Comparison of ENCODE assay signal across 9 cellular contexts in genomic region chr4:155809835-155810234, GRCh38. TPM values are rescaled to one million over a fixed set of nuclear protein-coding genes. Genes with fewer than 3 reads are reported as not detected.
DNase-seq lines count a peak whose midpoint lies in the region; ATAC-seq, FAIRE-seq and TF ChIP-seq lines count a peak whose summit lies in the region.
"Had no signal": no experiment of that assay in that cellular context is flagged by ENCODE, and none has a peak within 500 bp of the region (broad histone marks: within the 10 kb centered on the region; RNA-seq: fewer than 3 reads in every experiment).

No MANE protein-coding gene starts in this region.

- H3K9me3 ChIP-seq in A549: no peaks in the 10 kb centered on the region
- H3K9me3 ChIP-seq in HCT116 (ENCODE audit: control insufficient read depth in 1 of 2, insufficient read depth in 1 of 2, low read depth in 1 of 2, low read length in 2 of 2): no peaks in the 10 kb centered on the region
- no peaks in the 10 kb centered on the region for H3K9me3 ChIP-seq in mesenchymal stem cell (ENCODE audit: control insufficient read depth, low read length)
- H3K9me3 ChIP-seq: neutrophil had no signal

- no peak overlapping the region for H2BK12ac ChIP-seq in mesenchymal stem cell (ENCODE audit: low read length in 2 of 2)

- H4K8ac ChIP-seq in mesenchymal stem cell (ENCODE audit: low read length): no peak overlapping the region

- no peaks in the 10 kb centered on the region for H3K9me3 Mint-ChIP-seq in effector memory CD8-positive, alpha-beta T cell

- H2BK15ac ChIP-seq in mesenchymal stem cell (ENCODE audit: low read depth, poor library complexity, severe bottlenecking): no peak overlapping the region

- H3K14ac ChIP-seq in mesenchymal stem cell (ENCODE audit: low read length in 2 of 2): no peak overlapping the region

- no peak overlapping the region for H3K27ac Mint-ChIP-seq in effector memory CD8-positive, alpha-beta T cell

- no peak overlapping the region for H4K91ac ChIP-seq in mesenchymal stem cell (ENCODE audit: low read length)

- CTCF ChIA-PET in A549 (lab: Yijun Ruan, JAX) (interaction anchor here (0.8 to 1.3 kb wide), 3 partner anchors 9 to 144 kb away, joined by 3 to 8 read pairs (median 5); partner anchors contain the start of gene CTSO), HCT116 (lab: Charles Lee) (interaction anchor here (0.7 to 3.6 kb wide), 8 partner anchors 9 to 1374 kb away, joined by 3 to 37 read pairs (median 4); partner anchors contain the start of gene CTSO)

- H2AFZ ChIP-seq in HCT116 (ENCODE audit: low read depth, low read length, poor library complexity, severe bottlenecking) (peak overlapping the region; percentile 99), mesenchymal stem cell (ENCODE audit: low read depth, low read length) (no peak overlapping the region)

- H2BK5ac ChIP-seq in mesenchymal stem cell (ENCODE audit: low read depth, low read length, poor library complexity, severe bottlenecking): no peak overlapping the region

- H3K4me3 ChIP-seq in A549: no peak overlapping the region
- H3K4me3 ChIP-seq in GM12865 (ENCODE audit: low read depth, low read length): no peak overlapping the region
- H3K4me3 ChIP-seq in HCT116 (replicated peaks in 1 of 2; ENCODE audit: low read depth in 1 of 2, low read length in 2 of 2): no peak overlapping the region
- H3K4me3 ChIP-seq in mesenchymal stem cell (ENCODE audit: insufficient read depth in 1 of 2, low read depth in 1 of 2, low read length in 2 of 2): no peak overlapping the region

- TF ChIP-seq EP300 in A549 (IDR thresholded peaks at IDR 0.05): no peak

- no peaks in the 10 kb centered on the region for H3K36me3 ChIP-seq in HCT116 (ENCODE audit: control insufficient read depth in 1 of 2, insufficient read depth in 2 of 2, low read length in 2 of 2)
- H3K36me3 ChIP-seq in mesenchymal stem cell (ENCODE audit: control insufficient read depth in 1 of 2, insufficient read depth in 2 of 2, low read depth in 1 of 2, low read length in 2 of 2): no peaks in the 10 kb centered on the region
- H3K36me3 ChIP-seq: neutrophil had no signal

- DNase-seq in A549 (ENCODE audit: low read depth in 1 of 2, low spot score in 1 of 2): peak; percentile 27 to 88
- peak; percentile 93 for DNase-seq in GM12865 (ENCODE audit: low read depth)
- DNase-seq in HCT116 (ENCODE audit: low read depth, low spot score): peak; percentile 85
- DNase-seq in LHCN-M2 (ENCODE audit: low read depth): peak; percentile 95
- peak; percentile 67 for DNase-seq in RCC 7860 (ENCODE audit: low spot score)
- no peak for DNase-seq in effector memory CD8-positive, alpha-beta T cell
- peak; percentile 87 for DNase-seq in mesenchymal stem cell
- DNase-seq in effector CD8-positive, alpha-beta T cell (lab: John Stamatoyannopoulos, UW): no peak

- no peaks in the 10 kb centered on the region for H3K36me3 Mint-ChIP-seq in effector memory CD8-positive, alpha-beta T cell (ENCODE audit: insufficient read depth)

- no peak overlapping the region for H2AK5ac ChIP-seq in mesenchymal stem cell (ENCODE audit: low read length, severe bottlenecking)

- no peak overlapping the region for H3K23ac ChIP-seq in mesenchymal stem cell (ENCODE audit: low read length in 2 of 2)

- no peak overlapping the region for H3K27ac ChIP-seq in A549
- H3K27ac ChIP-seq in HCT116 (ENCODE audit: low read depth, low read length): no peak overlapping the region
- H3K27ac ChIP-seq in mesenchymal stem cell (ENCODE audit: low read length, poor library complexity, severe bottlenecking): no peak overlapping the region
- H3K27ac ChIP-seq: neutrophil had no signal

- TF ChIP-seq CTCF in A549 (IDR thresholded peaks at IDR 0.05) (peak; percentile 63), GM12865 (IDR thresholded peaks at IDR 0.05; ENCODE audit: insufficient read depth, low read depth, low read length, missing control alignments) (peak; percentile 43), HCT116 (IDR thresholded peaks at IDR 0.05 in 2 of 3, conservative IDR thresholded peaks at IDR 0.05 in 1 of 3; ENCODE audit: borderline replicate concordance in 1 of 3, insufficient read depth in 1 of 3, low read depth in 2 of 3, low read length in 2 of 3) (peak; percentile 63 to 77 (median 67))

- FAIRE-seq in A549 (lab: Jason Lieb, UNC) (no peak), RCC 7860 (lab: Jason Lieb, UNC) (peak; percentile 81)

- no peaks in the 10 kb centered on the region for H3K27me3 Mint-ChIP-seq in effector memory CD8-positive, alpha-beta T cell

- H3K9me2 ChIP-seq in HCT116 (ENCODE audit: insufficient read depth): no peaks in the 10 kb centered on the region

- H3K4me1 Mint-ChIP-seq in effector memory CD8-positive, alpha-beta T cell (ENCODE audit: low read depth in 2 of 2): no peaks in the 10 kb centered on the region

- H3K4me1 ChIP-seq in A549 (no peaks in the 10 kb centered on the region), HCT116 (ENCODE audit: control insufficient read depth in 1 of 2, insufficient read depth in 2 of 2, low read length in 2 of 2) (no peaks in the 10 kb centered on the region), mesenchymal stem cell (ENCODE audit: control insufficient read depth, insufficient read depth, low read depth, low read length) (peaks cover 1% of the 10 kb centered on the region)

- H4K20me1 ChIP-seq in HCT116 (ENCODE audit: insufficient read depth): no peaks in the 10 kb centered on the region

- no peak overlapping the region for H3K18ac ChIP-seq in mesenchymal stem cell (ENCODE audit: low read depth in 1 of 2, low read length in 2 of 2)

- ATAC-seq in A549 (peak; percentile 50 to 85; a peak in 4 of 6 replicates), HCT116 (peak; percentile 88)
- peak; percentile 50 for ATAC-seq in effector memory CD8-positive, alpha-beta T cell (replicated peaks)

- H3K4ac ChIP-seq in mesenchymal stem cell (ENCODE audit: low read depth in 1 of 2, low read length in 2 of 2): no peak overlapping the region

- intact Hi-C loops in HCT116 (cut with micrococcal nuclease): loop anchor here (1.0 kb wide), 1 partner anchor 143 kb away; the partner anchor contains the start of gene CTSO

- WGBS in A549 (ENCODE audit: missing lambda C conversion rate): 51% methylated on average over 1 of the region's 1 CpG
- 86% methylated on average over 1 of the region's 1 CpG for WGBS in mesenchymal stem cell

- H3K79me2 ChIP-seq in HCT116 (ENCODE audit: insufficient read depth, low read length): no peaks in the 10 kb centered on the region

- no peak overlapping the region for H2BK120ac ChIP-seq in mesenchymal stem cell (ENCODE audit: low read depth, low read length)

- H3K79me1 ChIP-seq in mesenchymal stem cell (replicated peaks; ENCODE audit: low read length, poor library complexity, severe bottlenecking): no peaks in the 10 kb centered on the region

- TF ChIP-seq RAD21 in A549 (conservative IDR thresholded peaks at IDR 0.05 in 1 of 2, IDR thresholded peaks at IDR 0.05 in 1 of 2) (peak; percentile 74 to 79), HCT116 (IDR thresholded peaks at IDR 0.05; ENCODE audit: low read depth) (peak; percentile 83)

- TF ChIP-seq POLR2A in A549 (IDR thresholded peaks at IDR 0.05; ENCODE audit: low read length): no peak
- TF ChIP-seq POLR2A in HCT116 (IDR thresholded peaks at IDR 0.05; ENCODE audit: borderline replicate concordance, extremely low read depth, insufficient read depth, insufficient read length): no peak

- POLR2A ChIA-PET in A549 (lab: Yijun Ruan, JAX) (interaction anchor here (1.9 kb wide), 1 partner anchor 144 kb away, joined by 13 read pairs; the partner anchor contains the start of gene CTSO), HCT116 (lab: Charles Lee) (interaction anchor here (0.9 to 1.0 kb wide), 2 partner anchors 143 to 144 kb away, joined by 4 read pairs; partner anchors contain the start of gene CTSO)

- H3K9ac ChIP-seq in HCT116 (ENCODE audit: low read length) (no peak overlapping the region), mesenchymal stem cell (ENCODE audit: low read length) (peak overlapping the region; percentile 35)

- BruUV-seq in HCT116 (replicated peaks; lab: Mats Ljungman, UMichigan): no TSS peak

- H3K4me2 ChIP-seq in A549 (no peak overlapping the region), HCT116 (ENCODE audit: low read length) (no peak overlapping the region), mesenchymal stem cell (ENCODE audit: low read length, poor library complexity, severe bottlenecking) (no peak overlapping the region)

- RAD21 ChIA-PET in HCT116 (lab: Charles Lee; ENCODE audit: low non-redundant PET in 1 of 2, low total read pairs in 2 of 2, uncharacterized antibody in 2 of 2, unreplicated experiment in 2 of 2): interaction anchor here in 1 of 2 experiments (1.8 kb wide), 1 partner anchor 144 kb away, joined by 5 read pairs; the partner anchor contains the start of gene CTSO

- no peak overlapping the region for H3K4me3 Mint-ChIP-seq in effector memory CD8-positive, alpha-beta T cell

- H3K27me3 ChIP-seq in HCT116 (ENCODE audit: insufficient read depth, low read length) (no peaks in the 10 kb centered on the region), mesenchymal stem cell (ENCODE audit: control insufficient read depth in 1 of 2, insufficient read depth in 1 of 2, low read length in 2 of 2) (no peaks in the 10 kb centered on the region)
- H3K27me3 ChIP-seq: neutrophil had no signal

TF ChIP-seq in A549, 52 proteins besides CTCF, POLR2A, EP300 and RAD21:
- TF ChIP-seq SMC3 (IDR thresholded peaks at IDR 0.05) (peak; percentile 67), EHF (CRISPR knock-in tag; IDR thresholded peaks at IDR 0.05) (no peak)
TF ChIP-seq in A549: peak in this region for 1.

TF ChIP-seq in HCT116, 20 proteins besides CTCF, POLR2A, EP300 and RAD21 (continues in another document):
- no peak for TF ChIP-seq EGR1 (IDR thresholded peaks at IDR 0.05; ENCODE audit: low read depth)

RNA-seq across cellular contexts. Expression of gene GUCY1B1, which starts 51.0 kb away (rescaled TPM):
- polyA plus RNA-seq in A549 (2011; rRNA removed): 0.26 and 0.43 TPM in 2 replicates
- polyA plus RNA-seq in A549 (2012; cell fraction: cytosol; rRNA removed): 0.16 and 0.17 TPM in 2 replicates
- polyA plus RNA-seq in A549 (2012; cell fraction: nucleus; rRNA removed): 0.05 and 0.12 TPM in 2 replicates
- polyA plus RNA-seq in A549 (2017; fragmentation: RNase III; extraction: RNeasy Plus Mini Kit Qiagen cat#74134 plus additional on column Dnase treatment): 0.14 to 0.25 TPM (median 0.22 TPM) in 3 replicates
- 0.15 TPM in 1 of 2 replicates, not detected in the other for polyA minus RNA-seq in A549 (2011; rRNA and poly(A)+ RNA removed)
- total RNA-seq in HCT116 (2021; ENCODE audit: unreplicated experiment): not detected
- not detected in 2 replicates for polyA plus RNA-seq in HCT116 (2012)
- total RNA-seq in LHCN-M2 (2014; rRNA removed): 2.3 and 3.4 TPM in 2 replicates
- polyA plus RNA-seq in LHCN-M2 (2012): 1.4 TPM
- polyA plus RNA-seq in mesenchymal stem cell (2013, experiment 1 of 2): 6.1 TPM
- polyA plus RNA-seq in mesenchymal stem cell (2013, experiment 2 of 2): 6.1 TPM

RNA-seq across cellular contexts. Expression of gene ASIC5, which starts 56.2 kb away (rescaled TPM):
- not detected in 2 replicates for polyA plus RNA-seq in A549 (2011; rRNA removed)
- polyA plus RNA-seq in A549 (2012; cell fraction: cytosol; rRNA removed): not detected in 2 replicates
- polyA plus RNA-seq in A549 (2012; cell fraction: nucleus; rRNA removed): not detected in 2 replicates
- polyA plus RNA-seq in A549 (2017; fragmentation: RNase III; extraction: RNeasy Plus Mini Kit Qiagen cat#74134 plus additional on column Dnase treatment): not detected in 3 replicates
- polyA minus RNA-seq in A549 (2011; rRNA and poly(A)+ RNA removed): not detected in 2 replicates
- total RNA-seq in HCT116 (2021; ENCODE audit: unreplicated experiment): not detected
- polyA plus RNA-seq in HCT116 (2012): not detected in 2 replicates
- not detected in 2 replicates for total RNA-seq in LHCN-M2 (2014; rRNA removed)
- polyA plus RNA-seq in LHCN-M2 (2012): not detected
- not detected for polyA plus RNA-seq in mesenchymal stem cell (2013, experiment 1 of 2)
- not detected for polyA plus RNA-seq in mesenchymal stem cell (2013, experiment 2 of 2)

Comparison
In these comparisons a context has a peak if more than half of its experiments do, and no peak if none do; other contexts are left out.
1. DNase-seq: peak in A549 (2 of 2), GM12865 (single experiment), HCT116 (single experiment), LHCN-M2 (single experiment), RCC 7860 (single experiment) and mesenchymal stem cell (single experiment); none in effector memory CD8-positive, alpha-beta T cell (0 of 3) and effector CD8-positive, alpha-beta T cell (single experiment).
2. Of the 6 proteins assayed by ChIP-seq in both A549 and HCT116: peak only in A549: none; only in HCT116: CEBPB; in both: CTCF and RAD21; in neither: 3.
3. Peak in every context shown above with its lines, with median percentiles within 50 percentile points of each other: ATAC-seq and CTCF ChIP-seq.